Comparison of ENCODE assay signal across 2 cellular contexts in genomic region chr5:64921386-64921785, GRCh38.
TF ChIP-seq lines count a peak whose summit lies in the region.

No MANE protein-coding gene starts in this region.

TF ChIP-seq in GM23338, 12 proteins besides CTCF, POLR2A, EP300 and RAD21 (continued from another document):
- TF ChIP-seq ZNF462 (CRISPR knock-in tag; IDR thresholded peaks at IDR 0.05) (no peak), POLR2AphosphoS5 (IDR thresholded peaks at IDR 0.05; ENCODE audit: low read depth) (no peak), CREB1 (CRISPR knock-in tag; IDR thresholded peaks at IDR 0.05; ENCODE audit: low read depth) (no peak), ZNF331 (CRISPR knock-in tag; IDR thresholded peaks at IDR 0.05; ENCODE audit: low read depth) (no peak), EZH2phosphoT487 (IDR thresholded peaks at IDR 0.05; ENCODE audit: unreplicated experiment) (no peak), ETS1 (IDR thresholded peaks at IDR 0.05) (no peak)
- TF ChIP-seq, protein P1, sequence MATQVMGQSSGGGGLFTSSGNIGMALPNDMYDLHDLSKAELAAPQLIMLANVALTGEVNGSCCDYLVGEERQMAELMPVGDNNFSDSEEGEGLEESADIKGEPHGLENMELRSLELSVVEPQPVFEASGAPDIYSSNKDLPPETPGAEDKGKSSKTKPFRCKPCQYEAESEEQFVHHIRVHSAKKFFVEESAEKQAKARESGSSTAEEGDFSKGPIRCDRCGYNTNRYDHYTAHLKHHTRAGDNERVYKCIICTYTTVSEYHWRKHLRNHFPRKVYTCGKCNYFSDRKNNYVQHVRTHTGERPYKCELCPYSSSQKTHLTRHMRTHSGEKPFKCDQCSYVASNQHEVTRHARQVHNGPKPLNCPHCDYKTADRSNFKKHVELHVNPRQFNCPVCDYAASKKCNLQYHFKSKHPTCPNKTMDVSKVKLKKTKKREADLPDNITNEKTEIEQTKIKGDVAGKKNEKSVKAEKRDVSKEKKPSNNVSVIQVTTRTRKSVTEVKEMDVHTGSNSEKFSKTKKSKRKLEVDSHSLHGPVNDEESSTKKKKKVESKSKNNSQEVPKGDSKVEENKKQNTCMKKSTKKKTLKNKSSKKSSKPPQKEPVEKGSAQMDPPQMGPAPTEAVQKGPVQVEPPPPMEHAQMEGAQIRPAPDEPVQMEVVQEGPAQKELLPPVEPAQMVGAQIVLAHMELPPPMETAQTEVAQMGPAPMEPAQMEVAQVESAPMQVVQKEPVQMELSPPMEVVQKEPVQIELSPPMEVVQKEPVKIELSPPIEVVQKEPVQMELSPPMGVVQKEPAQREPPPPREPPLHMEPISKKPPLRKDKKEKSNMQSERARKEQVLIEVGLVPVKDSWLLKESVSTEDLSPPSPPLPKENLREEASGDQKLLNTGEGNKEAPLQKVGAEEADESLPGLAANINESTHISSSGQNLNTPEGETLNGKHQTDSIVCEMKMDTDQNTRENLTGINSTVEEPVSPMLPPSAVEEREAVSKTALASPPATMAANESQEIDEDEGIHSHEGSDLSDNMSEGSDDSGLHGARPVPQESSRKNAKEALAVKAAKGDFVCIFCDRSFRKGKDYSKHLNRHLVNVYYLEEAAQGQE (IDR thresholded peaks at IDR 0.05; ENCODE audit: unreplicated experiment) = no peak

TF ChIP-seq in GM12878, 131 proteins besides CTCF, POLR2A, EP300 and RAD21 (continued from another document):
- TF ChIP-seq ETV6 (conservative IDR thresholded peaks at IDR 0.05 in 1 of 2, IDR thresholded peaks at IDR 0.05 in 1 of 2; ENCODE audit: borderline replicate concordance in 1 of 2, low read depth in 1 of 2) (no peak), SKIL (IDR thresholded peaks at IDR 0.05; ENCODE audit: low read depth, poor library complexity, severe bottlenecking) (no peak), TARDBP (IDR thresholded peaks at IDR 0.05; ENCODE audit: borderline replicate concordance) (no peak), CHD1 (IDR thresholded peaks at IDR 0.05; ENCODE audit: low read depth, low read length) (no peak), HSF1 (IDR thresholded peaks at IDR 0.05; ENCODE audit: low read depth, low read length) (no peak), CEBPB (IDR thresholded peaks at IDR 0.05; ENCODE audit: borderline replicate concordance in 1 of 2, low read depth in 2 of 2, low read length in 2 of 2) (no peak)
